Comparison of ENCODE assay signal across 12 cellular contexts in genomic region chr3:188901126-188901525, GRCh38.
A peak's percentile ranks its signal among the peaks of the same experiment; 100 is the strongest.
DNase-seq lines count a peak whose midpoint lies in the region; ATAC-seq and TF ChIP-seq lines count a peak whose summit lies in the region.
"Had no signal": no experiment of that assay in that cellular context is flagged by ENCODE, and none has a peak within 500 bp of the region (broad histone marks: within the 10 kb centered on the region; RNA-seq: fewer than 3 reads in every experiment).

No MANE protein-coding gene starts in this region.

- peaks cover 0 to 2% (median 0%) of the 10 kb centered on the region in 3 donors for H3K36me3 ChIP-seq in tibial artery
- H3K36me3 ChIP-seq: SJCRH30 had no signal

- intact Hi-C loops in tibial artery (cut with DNase I; ENCODE audit: low total_unique reads), result no loop called here

- TF ChIP-seq CTCF in epithelial cell of esophagus (IDR thresholded peaks at IDR 0.05; ENCODE audit: insufficient read depth, low read depth, low read length, missing control alignments), result no peak
- no peak for TF ChIP-seq CTCF in tibial artery (IDR thresholded peaks at IDR 0.05)

- no peak for ATAC-seq in HG02973 (IDR thresholded peaks at IDR 0.05; ENCODE audit: unreplicated experiment)

- H3K27ac ChIP-seq in tibial artery, result peak overlapping the region; percentile 59
- H3K27ac ChIP-seq: SJCRH30 had no signal

- DNase-seq in M059J (ENCODE audit: low read depth) (peak; percentile 64), epithelial cell of esophagus (ENCODE audit: low read depth) (peak; percentile 35), medulla oblongata (ENCODE audit: extremely low spot score) (peak; percentile 27), tibial artery (no peak), G401 (ENCODE audit: low spot score) (no peak), DMS79 treated with DMSO at 0.1 percent for 48 hours (lab: John Stamatoyannopoulos, UW) (no peak)
- DNase-seq in activated CD4-positive, alpha-beta T cell treated with anti-CD3 and anti-CD28 coated beads for 4 hours, result no peak
- DNase-seq: activated naive CD4-positive, alpha-beta T cell treated with Interleukin-2 at 50 U/mL for 16 hours; NCI-H446 treated with DMSO at 0.1 percent for 48 hours; SJCRH30; stimulated activated CD4-positive, alpha-beta T cell treated with anti-CD3 and anti-CD28 coated beads, Interleukin-4, amount 100 ng/mL, for 24 hours had no signal

- H3K27me3 ChIP-seq in tibial artery, result no peaks in the 10 kb centered on the region
- H3K27me3 ChIP-seq: SJCRH30 had no signal

- H3K4me3 ChIP-seq in epithelial cell of esophagus (ENCODE audit: low read length) (no peak overlapping the region), tibial artery (no peak overlapping the region)
- H3K4me3 ChIP-seq: SJCRH30 had no signal

- in situ Hi-C loops in G401 (cut with HindIII; ENCODE audit: low sequenced_read_pairs), result no loop called here

- H3K4me1 ChIP-seq in tibial artery, result peaks cover 0 to 39% (median 17%) of the 10 kb centered on the region in 4 donors
- H3K4me1 ChIP-seq: SJCRH30 had no signal

- no peaks in the 10 kb centered on the region for H3K9me3 ChIP-seq in tibial artery
- H3K9me3 ChIP-seq: SJCRH30 had no signal

Comparison
In these comparisons a context has a peak if more than half of its experiments do, and no peak if none do; other contexts are left out.
1. DNase-seq: peak in M059J (single experiment), epithelial cell of esophagus (single experiment) and medulla oblongata (single experiment); none in tibial artery (0 of 2), G401 (single experiment), activated CD4-positive, alpha-beta T cell treated with anti-CD3 and anti-CD28 coated beads for 4 hours (0 of 2) and DMS79 treated with DMSO at 0.1 percent for 48 hours (single experiment).